11 cellular contexts compared by ENCODE assay signal in genomic region chr19:5985098-5985783, GRCh38. TPM values are rescaled to one million over a fixed set of nuclear protein-coding genes. Genes with fewer than 3 reads are reported as not detected.
DNase-seq lines count a peak whose midpoint lies in the region; ATAC-seq and TF ChIP-seq lines count a peak whose summit lies in the region.
"Had no signal": no experiment of that assay in that cellular context is flagged by ENCODE, and none has a peak within 500 bp of the region (broad histone marks: within the 10 kb centered on the region; RNA-seq: fewer than 3 reads in every experiment).

No MANE protein-coding gene starts in this region.

- no peak for TF ChIP-seq POLR2A in lower leg skin (IDR thresholded peaks at IDR 0.05)

- TF ChIP-seq CTCF in lower leg skin (IDR thresholded peaks at IDR 0.05) = no peak

- peak; percentile 70 for DNase-seq in ELR (ENCODE audit: low read depth)
- peak; percentile 71 for DNase-seq in RPMI7951 (ENCODE audit: low read depth)
- DNase-seq in renal cortical epithelial cell (ENCODE audit: low read depth) = peak; percentile 95
- DNase-seq in MV-4-11 (lab: John Stamatoyannopoulos, UW) = no peak
- no peak for DNase-seq in lower leg skin (ENCODE audit: low spot score in 2 of 2)
- DNase-seq: NCI-H2081 treated with DMSO at 0.1 percent for 48 hours, Peyer's patch had no signal

- H3K4me3 ChIP-seq in lower leg skin (ENCODE audit: low read depth, poor library complexity, severe bottlenecking) = no peak overlapping the region
- H3K4me3 ChIP-seq: Peyer's patch, vagina had no signal

- 64 to 71% methylated on average over 12 of the region's 12 CpGs for WGBS in lower leg skin, 2 donors

- intact Hi-C loops in lower leg skin (cut with DNase I; ENCODE audit: low total_unique reads) = no loop called here

- ATAC-seq in esophagus mucosa (peak; percentile 28), HG03342 (IDR thresholded peaks at IDR 0.05; ENCODE audit: unreplicated experiment) (no peak), GM21515 (IDR thresholded peaks at IDR 0.05; ENCODE audit: unreplicated experiment) (no peak)

RNA-seq across cellular contexts. Expression of gene RANBP3, which starts 7.3 kb away (rescaled TPM):
- total RNA-seq in RPMI7951 (2014; rRNA removed; shearing (Covaris generic)) = 54.9 and 62.6 TPM in 2 replicates
- total RNA-seq in esophagus mucosa (49.6 TPM), renal cortical epithelial cell (28.3 and 78.8 TPM in 2 replicates), lower leg skin (100 to 1,000 TPM in 1 of 4 donors, 10 to 100 TPM in 3; 57.2 to 116 (median 72.0) TPM)

Comparison
In these comparisons a context has a peak if more than half of its experiments do, and no peak if none do; other contexts are left out.
1. DNase-seq: peak in ELR (single experiment), RPMI7951 (single experiment) and renal cortical epithelial cell (single experiment); none in MV-4-11 (single experiment) and lower leg skin (0 of 2).